Comparison of ENCODE assay signal across 1 cellular context in genomic region chr19:17471410-17472125, GRCh38.
TF ChIP-seq lines count a peak whose summit lies in the region.

No MANE protein-coding gene starts in this region.

TF ChIP-seq in H1, 55 proteins besides CTCF, POLR2A, EP300 and RAD21:
- TF ChIP-seq KDM5A (IDR thresholded peaks at IDR 0.05; ENCODE audit: low read length) (no peak), CBX8 (IDR thresholded peaks at IDR 0.05; ENCODE audit: borderline replicate concordance, low read depth, low read length) (no peak), PHF8 (conservative IDR thresholded peaks at IDR 0.05; ENCODE audit: low read depth, low read length) (no peak), KDM4A (IDR thresholded peaks at IDR 0.05; ENCODE audit: low read depth, low read length, severe bottlenecking) (peak; percentile 6), RFX5 (IDR thresholded peaks at IDR 0.05; ENCODE audit: borderline replicate concordance, low read depth, low read length) (no peak), SIRT6 (IDR thresholded peaks at IDR 0.05; ENCODE audit: low read length) (no peak), MAX (IDR thresholded peaks at IDR 0.05) (peak; percentile 76)
- TF ChIP-seq, protein P1, sequence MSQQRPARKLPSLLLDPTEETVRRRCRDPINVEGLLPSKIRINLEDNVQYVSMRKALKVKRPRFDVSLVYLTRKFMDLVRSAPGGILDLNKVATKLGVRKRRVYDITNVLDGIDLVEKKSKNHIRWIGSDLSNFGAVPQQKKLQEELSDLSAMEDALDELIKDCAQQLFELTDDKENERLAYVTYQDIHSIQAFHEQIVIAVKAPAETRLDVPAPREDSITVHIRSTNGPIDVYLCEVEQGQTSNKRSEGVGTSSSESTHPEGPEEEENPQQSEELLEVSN (IDR thresholded peaks at IDR 0.05) = peak; percentile 31; the same call in 1 of the 2 replicates
TF ChIP-seq in H1: peak in this region for 3.
